In the genomic region with DNA sequence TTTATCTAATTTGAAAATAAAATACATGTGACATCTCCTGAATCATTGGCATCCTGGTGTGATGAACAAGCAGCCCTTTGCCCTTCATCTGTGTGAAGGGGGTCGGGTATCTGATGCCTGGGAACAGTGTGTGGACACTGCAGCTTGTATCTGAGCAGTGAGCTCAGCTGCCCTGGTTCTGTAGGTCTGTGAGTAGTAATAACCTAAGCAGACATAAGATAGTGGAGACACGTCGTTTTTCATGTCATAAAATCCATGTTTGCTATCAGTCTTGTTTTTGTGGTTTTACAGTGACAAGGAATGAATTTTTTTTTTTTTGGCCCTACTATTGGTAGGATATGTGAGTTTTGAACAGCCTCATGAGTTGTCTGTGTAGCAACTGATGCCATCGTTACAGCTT, we compare ENCODE assay signal across 19 cellular contexts.
A peak's percentile ranks its signal among the peaks of the same experiment; 100 is the strongest.
DNase-seq lines count a peak whose midpoint lies in the region; ATAC-seq, FAIRE-seq and TF ChIP-seq lines count a peak whose summit lies in the region.
"Had no signal": no experiment of that assay in that cellular context is flagged by ENCODE, and none has a peak within 500 bp of the region (broad histone marks: within the 10 kb centered on the region; RNA-seq: fewer than 3 reads in every experiment).

No MANE protein-coding gene starts in this region.

- H3K9me1 ChIP-seq in K562 (ENCODE audit: control insufficient read depth, insufficient read depth, low read length), result no peaks in the 10 kb centered on the region

- H3K4me3 Mint-ChIP-seq in GM23338 (no peak overlapping the region), neural progenitor cell (no peak overlapping the region)
- H3K4me3 Mint-ChIP-seq: CD14-positive monocyte, H9 had no signal

- H3K9me3 ChIP-seq in BLaER1, result no peaks in the 10 kb centered on the region
- no peaks in the 10 kb centered on the region for H3K9me3 ChIP-seq in K562 (replicated peaks; ENCODE audit: control insufficient read depth, insufficient read depth, low read depth, low read length)
- H3K9me3 ChIP-seq in neural progenitor cell (ENCODE audit: low read depth), result no peaks in the 10 kb centered on the region
- no peaks in the 10 kb centered on the region for H3K9me3 ChIP-seq in upper lobe of right lung

- no peak for TF ChIP-seq RAD21 in K562 (CRISPR knock-in tag; conservative IDR thresholded peaks at IDR 0.05 in 1 of 2, IDR thresholded peaks at IDR 0.05 in 1 of 2)

- peak overlapping the region; percentile 82 for H3K4me2 ChIP-seq in BLaER1
- H3K4me2 ChIP-seq in GM23338, result peak overlapping the region; percentile 30
- H3K4me2 ChIP-seq in K562 (ENCODE audit: insufficient read depth, low read length), result peak overlapping the region; percentile 0; the same call in 1 of the 2 replicates
- H3K4me2 ChIP-seq in neural progenitor cell, result no peak overlapping the region
- H3K4me2 ChIP-seq: PC-9 had no signal

- H3K27ac Mint-ChIP-seq in GM23338, result peak overlapping the region; percentile 53; the same call in 1 of the 2 replicates
- peak overlapping the region; percentile 72 for H3K27ac Mint-ChIP-seq in neural progenitor cell
- H3K27ac Mint-ChIP-seq: H9 had no signal

- TF ChIP-seq EP300 in K562 (IDR thresholded peaks at IDR 0.05; ENCODE audit: low read length), result peak; percentile 35; the same call in 1 of the 2 replicates

- H2AFZ ChIP-seq in GM23338 (no peak overlapping the region), K562 (ENCODE audit: low read depth, low read length) (no peak overlapping the region), neural progenitor cell (replicated peaks) (no peak overlapping the region)
- H2AFZ ChIP-seq: PC-9 had no signal

- peak; percentile 77 for FAIRE-seq in K562 (lab: Jason Lieb, UNC)

- H3K27me3 ChIP-seq in BLaER1 (no peaks in the 10 kb centered on the region), GM23338 (ENCODE audit: insufficient read depth) (no peaks in the 10 kb centered on the region), K562 (ENCODE audit: control insufficient read depth in 2 of 2, insufficient read depth in 2 of 2, low read length in 2 of 2) (no peaks in the 10 kb centered on the region), neural progenitor cell (no peaks in the 10 kb centered on the region), upper lobe of right lung (no peaks in the 10 kb centered on the region)

- H3K79me2 ChIP-seq in GM23338 (replicated peaks; ENCODE audit: insufficient read depth), result peaks cover 100% of the 10 kb centered on the region
- H3K79me2 ChIP-seq in K562 (ENCODE audit: control insufficient read depth, insufficient read depth, low read length), result peaks cover 91% of the 10 kb centered on the region
- H3K79me2 ChIP-seq in neural progenitor cell (ENCODE audit: low read depth), result peaks cover 100% of the 10 kb centered on the region

- H3K27ac ChIP-seq in BLaER1 (peak overlapping the region; percentile 91), GM23338 (ENCODE audit: low read depth) (no peak overlapping the region), K562 (ENCODE audit: extremely low read depth, low read depth, low read length) (no peak overlapping the region), neural progenitor cell (no peak overlapping the region), upper lobe of right lung (no peak overlapping the region)
- H3K27ac ChIP-seq: HL-60, PC-9, RWPE1 had no signal

- H3K4me1 Mint-ChIP-seq in GM23338 (peaks cover 63% of the 10 kb centered on the region), neural progenitor cell (peaks cover 49% of the 10 kb centered on the region)

- CTCF ChIA-PET in K562 (lab: Yijun Ruan, JAX; ENCODE audit: low intra/inter-chr PET ratio), result no interaction called here

- TF ChIP-seq CTCF in GM23338 (conservative IDR thresholded peaks at IDR 0.05; ENCODE audit: low read depth in 2 of 2) (no peak), K562 (IDR thresholded peaks at IDR 0.05 in 2 of 3, conservative IDR thresholded peaks at IDR 0.05 in 1 of 3; ENCODE audit: insufficient read depth in 2 of 3, low read depth in 1 of 3, low read length in 3 of 3) (no peak), neural progenitor cell (IDR thresholded peaks at IDR 0.05) (no peak), upper lobe of right lung (IDR thresholded peaks at IDR 0.05) (no peak)

- H3K9me2 ChIP-seq in GM23338 (ENCODE audit: insufficient read depth), result no peaks in the 10 kb centered on the region

- H3K27me3 Mint-ChIP-seq in GM23338 (ENCODE audit: insufficient read depth, low read depth, poor library complexity), result peaks cover 39% of the 10 kb centered on the region
- H3K27me3 Mint-ChIP-seq in neural progenitor cell (ENCODE audit: insufficient read depth, low read depth), result peaks cover 3% of the 10 kb centered on the region

- peaks cover 34% of the 10 kb centered on the region for H3F3A ChIP-seq in GM23338 (replicated peaks; ENCODE audit: low read depth)
- H3F3A ChIP-seq in neural progenitor cell (ENCODE audit: low read depth), result no peaks in the 10 kb centered on the region

- peaks cover 78% of the 10 kb centered on the region for H3K4me1 ChIP-seq in BLaER1
- H3K4me1 ChIP-seq in GM23338 (ENCODE audit: insufficient read depth), result peaks cover 99% of the 10 kb centered on the region
- peaks cover 0 to 22% of the 10 kb centered on the region in 2 experiments; a peak in 3 of 5 replicates for H3K4me1 ChIP-seq in K562 (replicated peaks in 1 of 2; ENCODE audit: control insufficient read depth in 2 of 2, insufficient read depth in 2 of 2, low read length in 2 of 2)
- H3K4me1 ChIP-seq in neural progenitor cell, result peaks cover 8% of the 10 kb centered on the region
- peaks cover 4% of the 10 kb centered on the region for H3K4me1 ChIP-seq in upper lobe of right lung

- H3K9me3 Mint-ChIP-seq in GM23338 (no peaks in the 10 kb centered on the region; the same call in 2 of the 3 replicates), neural progenitor cell (peaks cover 3% of the 10 kb centered on the region)
- H3K9me3 Mint-ChIP-seq: H9 had no signal

- H3K36me3 Mint-ChIP-seq in GM23338 (ENCODE audit: low read depth) (peaks cover 23% of the 10 kb centered on the region), neural progenitor cell (peaks cover 17% of the 10 kb centered on the region)

- POLR2A ChIA-PET in K562 (lab: Yijun Ruan, JAX), result interaction anchor here (0.6 to 2.1 kb wide), 4 partner anchors 9 to 397 kb away, joined by 3 to 9 read pairs (median 4); no protein-coding TSS in a partner anchor

- ATAC-seq in GM23338, result no peak
- peak; percentile 71 for ATAC-seq in K562
- no peak for ATAC-seq in upper lobe of right lung

- 7% methylated on average over 4 of the region's 4 CpGs for WGBS in K562 (ENCODE audit: insufficient coverage, low coverage, missing lambda C conversion rate)

- no peak for TF ChIP-seq POLR2A in K562 (conservative IDR thresholded peaks at IDR 0.05)

- H3K36me3 ChIP-seq in BLaER1 (peaks cover 39% of the 10 kb centered on the region), GM23338 (ENCODE audit: insufficient read depth) (peaks cover 26% of the 10 kb centered on the region), K562 (ENCODE audit: control insufficient read depth, insufficient read depth, low read length) (peaks cover 15% of the 10 kb centered on the region; the same call in 2 of the 3 replicates), neural progenitor cell (no peaks in the 10 kb centered on the region), upper lobe of right lung (no peaks in the 10 kb centered on the region)

- H3K9ac ChIP-seq in BLaER1, result no peak overlapping the region
- no peak overlapping the region for H3K9ac ChIP-seq in K562 (ENCODE audit: insufficient read depth in 1 of 2, low read depth in 2 of 2, low read length in 2 of 2)
- no peak overlapping the region for H3K9ac ChIP-seq in neural progenitor cell

- in situ Hi-C loops in K562 (cut with MboI), result no loop called here

- intact Hi-C loops in K562 (cut with micrococcal nuclease), result loop anchor here (5.0 kb wide), 1 partner anchor 37 kb away; no protein-coding TSS in a partner anchor
- intact Hi-C loops in upper lobe of right lung (cut with DNase I), result no loop called here

- H4K20me1 ChIP-seq in BLaER1 (peaks cover 100% of the 10 kb centered on the region), GM23338 (replicated peaks; ENCODE audit: insufficient read depth) (peaks cover 98% of the 10 kb centered on the region), K562 (replicated peaks; ENCODE audit: control insufficient read depth, insufficient read depth, low read length) (peaks cover 27% of the 10 kb centered on the region), neural progenitor cell (ENCODE audit: low read depth) (peaks cover 73% of the 10 kb centered on the region)

- H3K4me3 ChIP-seq in BLaER1, result no peak overlapping the region
- no peak overlapping the region; the same call in 1 of the 2 replicates for H3K4me3 ChIP-seq in GM23338
- H3K4me3 ChIP-seq in K562, result no peak overlapping the region
- no peak overlapping the region for H3K4me3 ChIP-seq in neural progenitor cell
- no peak overlapping the region for H3K4me3 ChIP-seq in upper lobe of right lung
- H3K4me3 ChIP-seq: PC-9 had no signal

- no TSS peak for BruUV-seq in K562 (replicated peaks; lab: Mats Ljungman, UMichigan)

- DNase-seq in GM23338 (ENCODE audit: low spot score) (no peak), K562 (ENCODE audit: extremely low read depth in 1 of 4, low spot score in 3 of 4) (peak in 2 of 4 experiments; percentile 42 to 48), neural progenitor cell (ENCODE audit: low spot score) (no peak), mucosa of gallbladder (ENCODE audit: low spot score) (no peak), upper lobe of right lung (no peak), NCI-H524 (lab: John Stamatoyannopoulos, UW) (no peak)
- DNase-seq: DMS79 treated with DMSO at 0.1 percent for 48 hours, H9, Karpas-422, NCI-H1092 treated with DMSO at 0.1 percent for 48 hours, NCI-H1694, NCI-H2081 treated with DMSO at 0.1 percent for 48 hours, NCI-H510A, PC-9, SIG-M5 had no signal

TF ChIP-seq in GM23338, 12 proteins besides CTCF, POLR2A, EP300 and RAD21 (continues in another document):
- no peak for TF ChIP-seq ZNF331 (CRISPR knock-in tag; IDR thresholded peaks at IDR 0.05; ENCODE audit: low read depth)
- TF ChIP-seq CREB1 (CRISPR knock-in tag; IDR thresholded peaks at IDR 0.05; ENCODE audit: low read depth), result no peak
- TF ChIP-seq NANOG (IDR thresholded peaks at IDR 0.05; ENCODE audit: borderline replicate concordance), result no peak
- no peak for TF ChIP-seq EZH2 (IDR thresholded peaks at IDR 0.05; ENCODE audit: low read depth, unreplicated experiment)

TF ChIP-seq in K562, 482 proteins besides CTCF, POLR2A, EP300 and RAD21 (continues in another document):
- peak; percentile 55; the same call in 1 of the 2 replicates for TF ChIP-seq CBFA2T3 (IDR thresholded peaks at IDR 0.05)
